29 cellular contexts compared by ENCODE assay signal in the genomic region with DNA sequence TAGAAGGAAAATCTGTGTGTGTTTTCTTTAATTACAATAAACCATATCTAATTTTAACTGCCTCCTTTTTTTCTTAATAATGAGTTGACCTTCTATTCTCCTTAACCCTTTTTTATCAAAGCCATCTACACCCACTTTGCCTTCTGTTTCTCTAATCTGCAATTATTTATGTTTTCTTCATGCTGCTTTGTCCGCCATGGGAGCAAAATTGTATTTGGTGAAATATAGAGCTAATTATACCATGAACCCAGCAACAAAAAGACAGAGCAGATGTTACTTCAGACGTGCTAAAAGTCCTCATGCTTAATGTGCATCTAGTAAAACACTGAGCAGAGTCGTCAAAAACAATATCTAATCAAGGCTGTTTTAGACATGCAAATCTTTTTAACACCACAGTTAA.
DNase-seq lines count a peak whose midpoint lies in the region; TF ChIP-seq lines count a peak whose summit lies in the region.
"Had no signal": no experiment of that assay in that cellular context is flagged by ENCODE, and none has a peak within 500 bp of the region (broad histone marks: within the 10 kb centered on the region; RNA-seq: fewer than 3 reads in every experiment).

No MANE protein-coding gene starts in this region.

- DNase-seq in NCI-H1105 (lab: John Stamatoyannopoulos, UW): peak; percentile 51
- peak; percentile 82 to 83 for DNase-seq in NCI-H1930 (lab: John Stamatoyannopoulos, UW)
- peak; percentile 94 for DNase-seq in NCI-H748 treated with DMSO at 0.1 percent for 48 hours (lab: John Stamatoyannopoulos, UW)
- DNase-seq in glutamatergic neuron: no peak
- no peak for DNase-seq in osteocyte (ENCODE audit: extremely low spot score, unreplicated experiment)
- DNase-seq in DMS53 (lab: John Stamatoyannopoulos, UW): no peak
- no peak for DNase-seq in NK-92 treated with Interleukin-12 subunit alpha and Interleukin-12 subunit beta, amount 100 ng/mL, for 24 hours (lab: John Stamatoyannopoulos, UW)
- DNase-seq: activated CD4-positive, alpha-beta T cell treated with anti-CD3 and anti-CD28 coated beads for 4 hours; activated CD8-positive, alpha-beta memory T cell treated with anti-CD3 and anti-CD28 coated beads for 24 hours; activated gamma-delta T cell treated with Interleukin-2 at 50 U/mL for 16 hours; activated naive CD8-positive, alpha-beta T cell treated with anti-CD3 and anti-CD28 coated beads, Interleukin-2, amount 10 ng/mL, durations not matched to agents 7 days and 5 days; BE2C; CD8-positive, alpha-beta T cell; DMS153; esophagus squamous epithelium; foreskin keratinocyte; MM.1S; naive thymus-derived CD8-positive, alpha-beta T cell; NCI-H2029 treated with DMSO at 0.1 percent for 48 hours; psoas muscle; Right ventricle myocardium superior; sigmoid colon; stimulated activated CD4-positive, alpha-beta T cell treated with anti-CD3 and anti-CD28 coated beads, Interleukin-12 subunit alpha, Interleukin-12 subunit beta, amount 100 ng/mL, for 4 hours; stimulated activated CD4-positive, alpha-beta T cell treated with anti-CD3 and anti-CD28 coated beads, Interleukin-4, amount 100 ng/mL, for 1 hour; T1000; thyroid gland; uterus had no signal

- H3K4me3 Mint-ChIP-seq in glutamatergic neuron (ENCODE audit: unreplicated experiment) (peak overlapping the region; percentile 81), osteocyte (ENCODE audit: unreplicated experiment) (no peak overlapping the region)
- H3K4me3 Mint-ChIP-seq: activated naive CD8-positive, alpha-beta T cell treated with anti-CD3 and anti-CD28 coated beads, Interleukin-2, amount 10 ng/mL, durations not matched to agents 7 days and 5 days; CD8-positive, alpha-beta T cell; dendritic cell treated with granulocyte-macrophage colony-stimulating factor and Interleukin-4, amounts not matched to agents 40 ng/mL and 50 ng/mL, for 4 days; GM23338; naive thymus-derived CD8-positive, alpha-beta T cell had no signal

- peaks cover 21% of the 10 kb centered on the region for H3K4me1 Mint-ChIP-seq in glutamatergic neuron (ENCODE audit: low read depth, unreplicated experiment)
- no peaks in the 10 kb centered on the region for H3K4me1 Mint-ChIP-seq in osteocyte (ENCODE audit: unreplicated experiment)
- H3K4me1 Mint-ChIP-seq: activated naive CD8-positive, alpha-beta T cell treated with anti-CD3 and anti-CD28 coated beads, Interleukin-2, amount 10 ng/mL, durations not matched to agents 7 days and 5 days; GM23338; naive thymus-derived CD8-positive, alpha-beta T cell had no signal

- peak overlapping the region; percentile 98 for H3K27ac Mint-ChIP-seq in glutamatergic neuron (ENCODE audit: unreplicated experiment)
- no peak overlapping the region for H3K27ac Mint-ChIP-seq in osteocyte (ENCODE audit: unreplicated experiment)
- H3K27ac Mint-ChIP-seq: activated naive CD8-positive, alpha-beta T cell treated with anti-CD3 and anti-CD28 coated beads, Interleukin-2, amount 10 ng/mL, durations not matched to agents 7 days and 5 days; CD8-positive, alpha-beta T cell; dendritic cell treated with granulocyte-macrophage colony-stimulating factor and Interleukin-4, amounts not matched to agents 40 ng/mL and 50 ng/mL, for 4 days; GM23338; naive thymus-derived CD8-positive, alpha-beta T cell had no signal

- no peak for TF ChIP-seq CTCF in glutamatergic neuron (IDR thresholded peaks at IDR 0.05; ENCODE audit: partially characterized antibody, unreplicated experiment)
- no peak for TF ChIP-seq CTCF in osteocyte (IDR thresholded peaks at IDR 0.05)

- H3K27me3 Mint-ChIP-seq in glutamatergic neuron (ENCODE audit: unreplicated experiment) (no peaks in the 10 kb centered on the region), osteocyte (ENCODE audit: unreplicated experiment) (peaks cover 6% of the 10 kb centered on the region)
- H3K27me3 Mint-ChIP-seq: activated naive CD8-positive, alpha-beta T cell treated with anti-CD3 and anti-CD28 coated beads, Interleukin-2, amount 10 ng/mL, durations not matched to agents 7 days and 5 days; dendritic cell treated with granulocyte-macrophage colony-stimulating factor and Interleukin-4, amounts not matched to agents 40 ng/mL and 50 ng/mL, for 4 days; naive thymus-derived CD8-positive, alpha-beta T cell had no signal

- no peaks in the 10 kb centered on the region for H3K36me3 Mint-ChIP-seq in glutamatergic neuron (ENCODE audit: unreplicated experiment)
- H3K36me3 Mint-ChIP-seq in osteocyte (ENCODE audit: unreplicated experiment): no peaks in the 10 kb centered on the region
- H3K36me3 Mint-ChIP-seq: activated naive CD8-positive, alpha-beta T cell treated with anti-CD3 and anti-CD28 coated beads, Interleukin-2, amount 10 ng/mL, durations not matched to agents 7 days and 5 days; CD8-positive, alpha-beta T cell; naive thymus-derived CD8-positive, alpha-beta T cell had no signal

- H3K9me3 Mint-ChIP-seq in glutamatergic neuron (ENCODE audit: unreplicated experiment): peaks cover 9% of the 10 kb centered on the region
- no peaks in the 10 kb centered on the region for H3K9me3 Mint-ChIP-seq in osteocyte (ENCODE audit: unreplicated experiment)
- H3K9me3 Mint-ChIP-seq: activated naive CD8-positive, alpha-beta T cell treated with anti-CD3 and anti-CD28 coated beads, Interleukin-2, amount 10 ng/mL, durations not matched to agents 7 days and 5 days; CD8-positive, alpha-beta T cell; dendritic cell treated with granulocyte-macrophage colony-stimulating factor and Interleukin-4, amounts not matched to agents 40 ng/mL and 50 ng/mL, for 4 days; GM23338 had no signal

Comparison
In these comparisons a context has a peak if more than half of its experiments do, and no peak if none do; other contexts are left out.
1. DNase-seq: peak in NCI-H1105 (single experiment), NCI-H1930 (2 of 2) and NCI-H748 treated with DMSO at 0.1 percent for 48 hours (single experiment); none in glutamatergic neuron (single experiment), osteocyte (single experiment), DMS53 (single experiment) and NK-92 treated with Interleukin-12 subunit alpha and Interleukin-12 subunit beta, amount 100 ng/mL, for 24 hours (single experiment).